1 cellular context compared by ENCODE assay signal in genomic region chr17:48908853-48909394, GRCh38.
TF ChIP-seq lines count a peak whose summit lies in the region.

No MANE protein-coding gene starts in this region.

TF ChIP-seq in HEK293, 187 proteins besides CTCF, POLR2A, EP300 and RAD21 (continued from another document):
- TF ChIP-seq ZNF585B (tag by site-specific recombination; IDR thresholded peaks at IDR 0.05) (no peak), ZFHX2 (tag by site-specific recombination; conservative IDR thresholded peaks at IDR 0.05) (peak; percentile 86), ZNF658 (tag by site-specific recombination; IDR thresholded peaks at IDR 0.05) (no peak), ZNF660 (tag by site-specific recombination; IDR thresholded peaks at IDR 0.05) (no peak), ZNF341 (tag by site-specific recombination; IDR thresholded peaks at IDR 0.05; ENCODE audit: low read depth) (peak; percentile 80)
